8 cellular contexts compared by ENCODE assay signal in the genomic region with DNA sequence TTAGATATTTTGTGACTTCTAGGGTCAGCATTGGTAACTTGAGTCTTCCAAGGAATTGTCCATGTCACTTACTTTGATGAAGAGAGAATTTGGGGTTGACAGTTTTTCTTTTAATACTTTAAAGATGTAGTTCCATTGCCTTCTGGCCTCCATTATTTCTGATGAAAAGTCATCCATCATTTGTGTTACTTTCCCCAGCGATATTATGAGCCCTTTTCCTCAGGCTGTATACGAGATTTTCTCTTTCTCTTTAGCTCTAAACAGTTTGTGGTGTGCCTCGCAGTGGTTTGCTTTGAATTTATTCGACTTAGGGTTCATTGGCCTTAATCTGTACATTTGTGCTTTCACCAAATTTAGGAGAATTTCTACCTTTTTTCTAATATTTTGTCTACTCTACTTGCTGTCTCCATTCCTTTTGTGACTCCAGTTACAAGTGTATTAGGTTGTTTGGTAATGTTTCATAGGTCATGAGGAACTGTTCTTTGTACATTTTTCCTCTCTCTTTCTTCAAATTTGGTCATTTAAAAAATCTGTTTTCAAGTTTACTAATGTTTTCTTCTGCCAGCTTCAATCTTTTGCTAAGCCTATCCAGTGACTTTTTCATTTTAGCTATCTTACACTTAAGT.
"Had no signal": no experiment of that assay in that cellular context is flagged by ENCODE, and none has a peak within 500 bp of the region (broad histone marks: within the 10 kb centered on the region; RNA-seq: fewer than 3 reads in every experiment).

No MANE protein-coding gene starts in this region.

- DNase-seq: H9, HCEC 1CT, KG1 had no signal

- FAIRE-seq: H1, H54, HTR-8/SVneo had no signal

- H3K27ac Mint-ChIP-seq: GM23338, H9, IgD-negative memory B cell had no signal

- H3K4me3 ChIP-seq: GM23338 had no signal

- H2AFZ ChIP-seq: GM23338 had no signal

- H3K4me2 ChIP-seq: GM23338 had no signal

- H3K4me3 Mint-ChIP-seq: GM23338, H9, IgD-negative memory B cell had no signal

- ATAC-seq: GM23338 had no signal

- H3K36me3 Mint-ChIP-seq: IgD-negative memory B cell had no signal

- H3K4me1 Mint-ChIP-seq: GM23338, H9, IgD-negative memory B cell had no signal
